ENCODE assay signal across 1 cellular context in the genomic region with DNA sequence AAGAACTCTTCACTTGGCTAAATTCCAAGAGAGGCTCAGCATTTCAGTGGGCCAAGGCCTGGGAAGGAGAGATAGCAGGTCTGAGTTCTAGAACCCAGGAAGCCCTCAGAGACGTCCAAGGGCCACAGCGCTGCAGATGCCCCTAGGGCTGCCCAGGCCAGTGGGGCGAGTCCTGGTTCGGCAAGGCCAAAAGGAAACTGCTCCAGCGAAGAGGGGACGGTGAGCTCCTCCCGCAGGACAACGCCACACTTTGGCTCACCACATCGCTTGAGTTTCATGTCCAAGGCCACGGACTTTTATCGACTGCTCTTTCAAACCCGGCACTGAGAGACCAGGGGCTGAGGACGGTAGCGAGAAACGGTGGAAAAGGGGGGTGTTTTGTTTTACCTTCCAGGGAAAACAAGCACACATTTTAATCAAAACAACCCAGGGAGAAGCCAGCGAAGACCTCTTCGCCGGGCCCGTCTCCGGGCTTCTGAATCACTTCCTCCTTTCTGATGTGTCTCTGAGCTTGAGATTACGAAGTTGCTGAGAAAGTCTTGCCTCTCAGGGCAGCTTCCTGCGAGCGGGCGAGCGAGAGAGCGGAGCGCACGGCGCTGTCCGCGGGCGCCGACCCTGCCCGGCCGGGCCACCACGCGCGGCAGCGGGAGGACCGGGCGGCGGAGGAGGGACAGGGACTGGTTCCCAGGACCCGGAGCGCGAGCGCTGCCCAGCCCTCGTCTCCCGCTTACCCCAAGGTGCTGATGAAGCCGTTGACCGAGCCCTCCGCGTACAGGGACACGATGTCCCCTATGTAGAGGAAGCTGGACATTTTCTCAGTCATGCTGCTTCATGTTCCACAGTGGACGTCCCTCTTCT.
TF ChIP-seq lines count a peak whose summit lies in the region.

No MANE protein-coding gene starts in this region.

TF ChIP-seq in K562, 482 proteins besides CTCF, POLR2A, EP300 and RAD21 (continued from another document and continues in another):
- TF ChIP-seq GTF2F1 (IDR thresholded peaks at IDR 0.05; ENCODE audit: low read depth, low read length) (no peak), ARHGAP35 (IDR thresholded peaks at IDR 0.05; ENCODE audit: partially characterized antibody) (no peak), ZKSCAN8 (CRISPR knock-in tag; IDR thresholded peaks at IDR 0.05) (no peak), ZNF778 (CRISPR knock-in tag; IDR thresholded peaks at IDR 0.05) (no peak), SRSF3 (IDR thresholded peaks at IDR 0.05; ENCODE audit: insufficient read depth, low read length) (no peak), TCF7L2 (IDR thresholded peaks at IDR 0.05; ENCODE audit: low read depth, low read length) (no peak), SETDB1 (IDR thresholded peaks at IDR 0.05; ENCODE audit: low read length) (no peak), HDAC8 (tag; IDR thresholded peaks at IDR 0.05) (no peak), STAT5A (IDR thresholded peaks at IDR 0.05; ENCODE audit: borderline replicate concordance, low read length) (no peak), NFXL1 (CRISPR knock-in tag; IDR thresholded peaks at IDR 0.05) (no peak), SMAD2 (IDR thresholded peaks at IDR 0.05; ENCODE audit: low read depth, low read length) (no peak), ETS2 (tag; IDR thresholded peaks at IDR 0.05; ENCODE audit: borderline replicate concordance, poor library complexity, severe bottlenecking) (no peak), ZFP36 (IDR thresholded peaks at IDR 0.05; ENCODE audit: low read depth, low read length, partially characterized antibody) (no peak), HMGN3 (IDR thresholded peaks at IDR 0.05; ENCODE audit: borderline replicate concordance, extremely low read depth, insufficient read length, low read depth, low read length) (no peak), EHMT2 (IDR thresholded peaks at IDR 0.05) (peak; percentile 32; the same call in 1 of the 2 replicates), PHF20 (IDR thresholded peaks at IDR 0.05; ENCODE audit: partially characterized antibody) (no peak), GATAD2B (IDR thresholded peaks at IDR 0.05; ENCODE audit: borderline replicate concordance) (no peak), ZNF212 (CRISPR knock-in tag; IDR thresholded peaks at IDR 0.05) (no peak), MIER1 (IDR thresholded peaks at IDR 0.05; ENCODE audit: low read depth) (no peak), RFX1 (IDR thresholded peaks at IDR 0.05) (no peak), ZFPM2 (CRISPR knock-in tag; IDR thresholded peaks at IDR 0.05) (no peak), MCM5 (IDR thresholded peaks at IDR 0.05; ENCODE audit: low read depth) (no peak), DPF2 (IDR thresholded peaks at IDR 0.05) (peak; percentile 70), LCOR (CRISPR knock-in tag; IDR thresholded peaks at IDR 0.05) (peak; percentile 46; the same call in 1 of the 2 replicates), L3MBTL2 (IDR thresholded peaks at IDR 0.05) (no peak), ZKSCAN1 (IDR thresholded peaks at IDR 0.05; ENCODE audit: low read depth, low read length) (no peak), PHB (CRISPR knock-in tag; IDR thresholded peaks at IDR 0.05) (no peak), ZNF146 (CRISPR knock-in tag; IDR thresholded peaks at IDR 0.05; ENCODE audit: unreplicated experiment) (no peak), KDM5B (IDR thresholded peaks at IDR 0.05; ENCODE audit: insufficient replicate concordance, low read depth, low read length) (peak; percentile 45), HIVEP1 (CRISPR knock-in tag; IDR thresholded peaks at IDR 0.05) (no peak), ZNF408 (CRISPR knock-in tag; IDR thresholded peaks at IDR 0.05; ENCODE audit: low read depth) (no peak), TAF7 (tag; IDR thresholded peaks at IDR 0.05) (no peak), SIRT6 (IDR thresholded peaks at IDR 0.05; ENCODE audit: low read depth, low read length) (no peak), FOSL1 (tag; conservative IDR thresholded peaks at IDR 0.05) (peak; percentile 51), ZNF586 (CRISPR knock-in tag; conservative IDR thresholded peaks at IDR 0.05) (no peak), SAP30 (IDR thresholded peaks at IDR 0.05; ENCODE audit: borderline replicate concordance, insufficient read depth, low read depth, low read length, poor library complexity, severe bottlenecking) (no peak), JUND (IDR thresholded peaks at IDR 0.05; ENCODE audit: borderline replicate concordance, low read depth, low read length) (no peak), JUND (tag; IDR thresholded peaks at IDR 0.05; ENCODE audit: borderline replicate concordance, low read depth, low read length) (peak; percentile 49; the same call in 1 of the 3 replicates)
- TF ChIP-seq, protein P1, sequence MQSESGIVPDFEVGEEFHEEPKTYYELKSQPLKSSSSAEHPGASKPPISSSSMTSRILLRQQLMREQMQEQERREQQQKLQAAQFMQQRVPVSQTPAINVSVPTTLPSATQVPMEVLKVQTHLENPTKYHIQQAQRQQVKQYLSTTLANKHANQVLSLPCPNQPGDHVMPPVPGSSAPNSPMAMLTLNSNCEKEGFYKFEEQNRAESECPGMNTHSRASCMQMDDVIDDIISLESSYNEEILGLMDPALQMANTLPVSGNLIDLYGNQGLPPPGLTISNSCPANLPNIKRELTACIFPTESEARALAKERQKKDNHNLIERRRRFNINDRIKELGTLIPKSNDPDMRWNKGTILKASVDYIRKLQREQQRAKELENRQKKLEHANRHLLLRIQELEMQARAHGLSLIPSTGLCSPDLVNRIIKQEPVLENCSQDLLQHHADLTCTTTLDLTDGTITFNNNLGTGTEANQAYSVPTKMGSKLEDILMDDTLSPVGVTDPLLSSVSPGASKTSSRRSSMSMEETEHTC (IDR thresholded peaks at IDR 0.05), result no peak
- TF ChIP-seq, protein P2, sequence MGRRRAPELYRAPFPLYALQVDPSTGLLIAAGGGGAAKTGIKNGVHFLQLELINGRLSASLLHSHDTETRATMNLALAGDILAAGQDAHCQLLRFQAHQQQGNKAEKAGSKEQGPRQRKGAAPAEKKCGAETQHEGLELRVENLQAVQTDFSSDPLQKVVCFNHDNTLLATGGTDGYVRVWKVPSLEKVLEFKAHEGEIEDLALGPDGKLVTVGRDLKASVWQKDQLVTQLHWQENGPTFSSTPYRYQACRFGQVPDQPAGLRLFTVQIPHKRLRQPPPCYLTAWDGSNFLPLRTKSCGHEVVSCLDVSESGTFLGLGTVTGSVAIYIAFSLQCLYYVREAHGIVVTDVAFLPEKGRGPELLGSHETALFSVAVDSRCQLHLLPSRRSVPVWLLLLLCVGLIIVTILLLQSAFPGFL (CRISPR knock-in tag; IDR thresholded peaks at IDR 0.05), result no peak
- TF ChIP-seq, protein P3, sequence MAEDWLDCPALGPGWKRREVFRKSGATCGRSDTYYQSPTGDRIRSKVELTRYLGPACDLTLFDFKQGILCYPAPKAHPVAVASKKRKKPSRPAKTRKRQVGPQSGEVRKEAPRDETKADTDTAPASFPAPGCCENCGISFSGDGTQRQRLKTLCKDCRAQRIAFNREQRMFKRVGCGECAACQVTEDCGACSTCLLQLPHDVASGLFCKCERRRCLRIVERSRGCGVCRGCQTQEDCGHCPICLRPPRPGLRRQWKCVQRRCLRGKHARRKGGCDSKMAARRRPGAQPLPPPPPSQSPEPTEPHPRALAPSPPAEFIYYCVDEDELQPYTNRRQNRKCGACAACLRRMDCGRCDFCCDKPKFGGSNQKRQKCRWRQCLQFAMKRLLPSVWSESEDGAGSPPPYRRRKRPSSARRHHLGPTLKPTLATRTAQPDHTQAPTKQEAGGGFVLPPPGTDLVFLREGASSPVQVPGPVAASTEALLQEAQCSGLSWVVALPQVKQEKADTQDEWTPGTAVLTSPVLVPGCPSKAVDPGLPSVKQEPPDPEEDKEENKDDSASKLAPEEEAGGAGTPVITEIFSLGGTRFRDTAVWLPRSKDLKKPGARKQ (CRISPR knock-in tag; IDR thresholded peaks at IDR 0.05), result no peak
- TF ChIP-seq, protein P4, sequence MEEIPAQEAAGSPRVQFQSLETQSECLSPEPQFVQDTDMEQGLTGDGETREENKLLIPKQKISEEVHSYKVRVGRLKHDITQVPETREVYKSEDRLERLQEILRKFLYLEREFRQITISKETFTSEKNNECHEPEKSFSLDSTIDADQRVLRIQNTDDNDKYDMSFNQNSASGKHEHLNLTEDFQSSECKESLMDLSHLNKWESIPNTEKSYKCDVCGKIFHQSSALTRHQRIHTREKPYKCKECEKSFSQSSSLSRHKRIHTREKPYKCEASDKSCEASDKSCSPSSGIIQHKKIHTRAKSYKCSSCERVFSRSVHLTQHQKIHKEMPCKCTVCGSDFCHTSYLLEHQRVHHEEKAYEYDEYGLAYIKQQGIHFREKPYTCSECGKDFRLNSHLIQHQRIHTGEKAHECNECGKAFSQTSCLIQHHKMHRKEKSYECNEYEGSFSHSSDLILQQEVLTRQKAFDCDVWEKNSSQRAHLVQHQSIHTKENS (CRISPR knock-in tag; IDR thresholded peaks at IDR 0.05), result no peak
- TF ChIP-seq, protein P5, sequence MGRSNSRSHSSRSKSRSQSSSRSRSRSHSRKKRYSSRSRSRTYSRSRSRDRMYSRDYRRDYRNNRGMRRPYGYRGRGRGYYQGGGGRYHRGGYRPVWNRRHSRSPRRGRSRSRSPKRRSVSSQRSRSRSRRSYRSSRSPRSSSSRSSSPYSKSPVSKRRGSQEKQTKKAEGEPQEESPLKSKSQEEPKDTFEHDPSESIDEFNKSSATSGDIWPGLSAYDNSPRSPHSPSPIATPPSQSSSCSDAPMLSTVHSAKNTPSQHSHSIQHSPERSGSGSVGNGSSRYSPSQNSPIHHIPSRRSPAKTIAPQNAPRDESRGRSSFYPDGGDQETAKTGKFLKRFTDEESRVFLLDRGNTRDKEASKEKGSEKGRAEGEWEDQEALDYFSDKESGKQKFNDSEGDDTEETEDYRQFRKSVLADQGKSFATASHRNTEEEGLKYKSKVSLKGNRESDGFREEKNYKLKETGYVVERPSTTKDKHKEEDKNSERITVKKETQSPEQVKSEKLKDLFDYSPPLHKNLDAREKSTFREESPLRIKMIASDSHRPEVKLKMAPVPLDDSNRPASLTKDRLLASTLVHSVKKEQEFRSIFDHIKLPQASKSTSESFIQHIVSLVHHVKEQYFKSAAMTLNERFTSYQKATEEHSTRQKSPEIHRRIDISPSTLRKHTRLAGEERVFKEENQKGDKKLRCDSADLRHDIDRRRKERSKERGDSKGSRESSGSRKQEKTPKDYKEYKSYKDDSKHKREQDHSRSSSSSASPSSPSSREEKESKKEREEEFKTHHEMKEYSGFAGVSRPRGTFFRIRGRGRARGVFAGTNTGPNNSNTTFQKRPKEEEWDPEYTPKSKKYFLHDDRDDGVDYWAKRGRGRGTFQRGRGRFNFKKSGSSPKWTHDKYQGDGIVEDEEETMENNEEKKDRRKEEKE (IDR thresholded peaks at IDR 0.05; ENCODE audit: borderline replicate concordance in 1 of 2, control insufficient read depth in 1 of 2, low read depth in 2 of 2, low read length in 1 of 2), result no peak
- TF ChIP-seq, protein P6, sequence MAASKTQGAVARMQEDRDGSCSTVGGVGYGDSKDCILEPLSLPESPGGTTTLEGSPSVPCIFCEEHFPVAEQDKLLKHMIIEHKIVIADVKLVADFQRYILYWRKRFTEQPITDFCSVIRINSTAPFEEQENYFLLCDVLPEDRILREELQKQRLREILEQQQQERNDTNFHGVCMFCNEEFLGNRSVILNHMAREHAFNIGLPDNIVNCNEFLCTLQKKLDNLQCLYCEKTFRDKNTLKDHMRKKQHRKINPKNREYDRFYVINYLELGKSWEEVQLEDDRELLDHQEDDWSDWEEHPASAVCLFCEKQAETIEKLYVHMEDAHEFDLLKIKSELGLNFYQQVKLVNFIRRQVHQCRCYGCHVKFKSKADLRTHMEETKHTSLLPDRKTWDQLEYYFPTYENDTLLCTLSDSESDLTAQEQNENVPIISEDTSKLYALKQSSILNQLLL (CRISPR knock-in tag; IDR thresholded peaks at IDR 0.05; ENCODE audit: borderline replicate concordance), result no peak
- TF ChIP-seq, protein P7, sequence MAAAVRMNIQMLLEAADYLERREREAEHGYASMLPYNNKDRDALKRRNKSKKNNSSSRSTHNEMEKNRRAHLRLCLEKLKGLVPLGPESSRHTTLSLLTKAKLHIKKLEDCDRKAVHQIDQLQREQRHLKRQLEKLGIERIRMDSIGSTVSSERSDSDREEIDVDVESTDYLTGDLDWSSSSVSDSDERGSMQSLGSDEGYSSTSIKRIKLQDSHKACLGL (CRISPR knock-in tag; IDR thresholded peaks at IDR 0.05; ENCODE audit: borderline replicate concordance, poor library complexity, severe bottlenecking), result no peak
- TF ChIP-seq, protein P8, sequence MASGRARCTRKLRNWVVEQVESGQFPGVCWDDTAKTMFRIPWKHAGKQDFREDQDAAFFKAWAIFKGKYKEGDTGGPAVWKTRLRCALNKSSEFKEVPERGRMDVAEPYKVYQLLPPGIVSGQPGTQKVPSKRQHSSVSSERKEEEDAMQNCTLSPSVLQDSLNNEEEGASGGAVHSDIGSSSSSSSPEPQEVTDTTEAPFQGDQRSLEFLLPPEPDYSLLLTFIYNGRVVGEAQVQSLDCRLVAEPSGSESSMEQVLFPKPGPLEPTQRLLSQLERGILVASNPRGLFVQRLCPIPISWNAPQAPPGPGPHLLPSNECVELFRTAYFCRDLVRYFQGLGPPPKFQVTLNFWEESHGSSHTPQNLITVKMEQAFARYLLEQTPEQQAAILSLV (tag; IDR thresholded peaks at IDR 0.05), result no peak
- TF ChIP-seq, protein P9, sequence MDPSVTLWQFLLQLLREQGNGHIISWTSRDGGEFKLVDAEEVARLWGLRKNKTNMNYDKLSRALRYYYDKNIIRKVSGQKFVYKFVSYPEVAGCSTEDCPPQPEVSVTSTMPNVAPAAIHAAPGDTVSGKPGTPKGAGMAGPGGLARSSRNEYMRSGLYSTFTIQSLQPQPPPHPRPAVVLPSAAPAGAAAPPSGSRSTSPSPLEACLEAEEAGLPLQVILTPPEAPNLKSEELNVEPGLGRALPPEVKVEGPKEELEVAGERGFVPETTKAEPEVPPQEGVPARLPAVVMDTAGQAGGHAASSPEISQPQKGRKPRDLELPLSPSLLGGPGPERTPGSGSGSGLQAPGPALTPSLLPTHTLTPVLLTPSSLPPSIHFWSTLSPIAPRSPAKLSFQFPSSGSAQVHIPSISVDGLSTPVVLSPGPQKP (CRISPR knock-in tag; IDR thresholded peaks at IDR 0.05), result no peak
- TF ChIP-seq, protein P10, sequence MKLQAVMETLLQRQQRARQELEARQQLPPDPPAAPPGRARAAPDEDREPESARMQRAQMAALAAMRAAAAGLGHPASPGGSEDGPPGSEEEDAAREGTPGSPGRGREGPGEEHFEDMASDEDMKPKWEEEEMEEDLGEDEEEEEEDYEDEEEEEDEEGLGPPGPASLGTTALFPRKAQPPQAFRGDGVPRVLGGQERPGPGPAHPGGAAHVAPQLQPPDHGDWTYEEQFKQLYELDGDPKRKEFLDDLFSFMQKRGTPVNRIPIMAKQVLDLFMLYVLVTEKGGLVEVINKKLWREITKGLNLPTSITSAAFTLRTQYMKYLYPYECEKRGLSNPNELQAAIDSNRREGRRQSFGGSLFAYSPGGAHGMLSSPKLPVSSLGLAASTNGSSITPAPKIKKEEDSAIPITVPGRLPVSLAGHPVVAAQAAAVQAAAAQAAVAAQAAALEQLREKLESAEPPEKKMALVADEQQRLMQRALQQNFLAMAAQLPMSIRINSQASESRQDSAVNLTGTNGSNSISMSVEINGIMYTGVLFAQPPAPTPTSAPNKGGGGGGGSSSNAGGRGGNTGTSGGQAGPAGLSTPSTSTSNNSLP (IDR thresholded peaks at IDR 0.05; ENCODE audit: borderline replicate concordance, low read depth, low read length), result no peak
- TF ChIP-seq, protein P11, sequence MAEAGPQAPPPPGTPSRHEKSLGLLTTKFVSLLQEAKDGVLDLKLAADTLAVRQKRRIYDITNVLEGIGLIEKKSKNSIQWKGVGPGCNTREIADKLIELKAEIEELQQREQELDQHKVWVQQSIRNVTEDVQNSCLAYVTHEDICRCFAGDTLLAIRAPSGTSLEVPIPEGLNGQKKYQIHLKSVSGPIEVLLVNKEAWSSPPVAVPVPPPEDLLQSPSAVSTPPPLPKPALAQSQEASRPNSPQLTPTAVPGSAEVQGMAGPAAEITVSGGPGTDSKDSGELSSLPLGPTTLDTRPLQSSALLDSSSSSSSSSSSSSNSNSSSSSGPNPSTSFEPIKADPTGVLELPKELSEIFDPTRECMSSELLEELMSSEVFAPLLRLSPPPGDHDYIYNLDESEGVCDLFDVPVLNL (CRISPR knock-in tag; IDR thresholded peaks at IDR 0.05; ENCODE audit: low read depth), result 0 out of 2 replicates have a peak, but pooled peaks have one; percentile 53
